ENCODE assay signal across 8 cellular contexts in genomic region chr20:380763-381580, GRCh38. TPM values are rescaled to one million over a fixed set of nuclear protein-coding genes. Genes with fewer than 3 reads are reported as not detected.
DNase-seq lines count a peak whose midpoint lies in the region; ATAC-seq and TF ChIP-seq lines count a peak whose summit lies in the region.

No MANE protein-coding gene starts in this region.

- peaks cover 0 to 3% (median 0%) of the 10 kb centered on the region in 3 experiments for H3K36me3 ChIP-seq in naive thymus-derived CD4-positive, alpha-beta T cell (ENCODE audit: control insufficient read depth in 2 of 3, insufficient read depth in 3 of 3, low read length in 3 of 3)

- POLR2A ChIA-PET in AG04449 (lab: Yijun Ruan, JAX) = interaction anchor here (0.6 to 2.3 kb wide), 8 partner anchors 10 to 56 kb away, joined by 3 to 26 read pairs (median 4); partner anchors contain the start of genes NRSN2 and SOX12
- POLR2A ChIA-PET in naive thymus-derived CD4-positive, alpha-beta T cell (lab: Charles Lee) = interaction anchor here (0.6 to 2.1 kb wide), 4 partner anchors 23 to 163 kb away, joined by 3 to 5 read pairs (median 4); partner anchors contain the start of gene CSNK2A1

- H3K27me3 ChIP-seq in naive thymus-derived CD4-positive, alpha-beta T cell (ENCODE audit: control insufficient read depth in 2 of 2, insufficient read depth in 2 of 2, low read length in 2 of 2) = no peaks in the 10 kb centered on the region

- H3K27ac Mint-ChIP-seq in naive thymus-derived CD4-positive, alpha-beta T cell = peak overlapping the region in 8 of 9 donors; percentile 55 to 92 (median 69)
- peak overlapping the region; percentile 92 for H3K27ac Mint-ChIP-seq in stimulated activated naive CD8-positive, alpha-beta T cell treated with anti-CD3 and anti-CD28 coated beads, Interleukin-15, Interleukin-2, amounts not matched to agents 100 ng/mL and 50 ng/mL, for 24 hours

- peaks cover 4 to 33% (median 13%) of the 10 kb centered on the region in 7 donors for H3K4me1 Mint-ChIP-seq in naive thymus-derived CD4-positive, alpha-beta T cell
- H3K4me1 Mint-ChIP-seq in stimulated activated naive CD8-positive, alpha-beta T cell treated with anti-CD3 and anti-CD28 coated beads, Interleukin-15, Interleukin-2, amounts not matched to agents 100 ng/mL and 50 ng/mL, for 24 hours (ENCODE audit: low read depth) = peaks cover 20% of the 10 kb centered on the region

- H3K27ac ChIP-seq in epithelial cell of prostate = peak overlapping the region; percentile 100
- H3K27ac ChIP-seq in naive thymus-derived CD4-positive, alpha-beta T cell (ENCODE audit: low read depth, low read length) = peak overlapping the region; percentile 73

- no peak for TF ChIP-seq CTCF in AG04449 (IDR thresholded peaks at IDR 0.05; ENCODE audit: insufficient read depth, low read length, missing control alignments)

- H3K4me3 ChIP-seq in AG04449 (ENCODE audit: low read depth, low read length) = peak overlapping the region; percentile 83
- peak overlapping the region; percentile 64 for H3K4me3 ChIP-seq in naive thymus-derived CD4-positive, alpha-beta T cell (ENCODE audit: low read length)

- H3K4me1 ChIP-seq in naive thymus-derived CD4-positive, alpha-beta T cell (ENCODE audit: control insufficient read depth in 2 of 2, insufficient read depth in 2 of 2, low read length in 2 of 2) = no peaks in the 10 kb centered on the region

- H3K9me3 ChIP-seq in naive thymus-derived CD4-positive, alpha-beta T cell (ENCODE audit: control insufficient read depth in 2 of 3, low read length in 3 of 3) = no peaks in the 10 kb centered on the region

- intact Hi-C loops in naive thymus-derived CD4-positive, alpha-beta T cell (cut with micrococcal nuclease) = loop anchor here (1.0 to 2.0 kb wide), 7 partner anchors 14 to 738 kb away; partner anchors contain the start of genes TBC1D20 (in 2 of the 2) and PSMF1 (in 1 of the 2)

- peak overlapping the region; percentile 70 to 91 (median 86) for H3K4me3 Mint-ChIP-seq in naive thymus-derived CD4-positive, alpha-beta T cell
- H3K4me3 Mint-ChIP-seq in stimulated activated naive CD8-positive, alpha-beta T cell treated with anti-CD3 and anti-CD28 coated beads, Interleukin-15, Interleukin-2, amounts not matched to agents 100 ng/mL and 50 ng/mL, for 24 hours = peak overlapping the region; percentile 87

- H3K36me3 Mint-ChIP-seq in naive thymus-derived CD4-positive, alpha-beta T cell = peaks cover 0 to 7% (median 0%) of the 10 kb centered on the region in 5 donors
- H3K36me3 Mint-ChIP-seq in stimulated activated naive CD8-positive, alpha-beta T cell treated with anti-CD3 and anti-CD28 coated beads, Interleukin-15, Interleukin-2, amounts not matched to agents 100 ng/mL and 50 ng/mL, for 24 hours (ENCODE audit: low read depth) = peaks cover 15% of the 10 kb centered on the region

- DNase-seq in AG04449 (ENCODE audit: low read depth, low spot score) = no peak
- peak; percentile 31 for DNase-seq in NCI-H526 treated with DMSO at 0.1 percent for 48 hours (lab: John Stamatoyannopoulos, UW)
- peak; percentile 12 for DNase-seq in activated CD8-positive, alpha-beta memory T cell treated with anti-CD3 and anti-CD28 coated beads, Interleukin-2, amount 50 U/mL, for 24 hours (ENCODE audit: extremely low read depth)
- no peak for DNase-seq in epithelial cell of prostate (ENCODE audit: low read depth, low spot score)
- peak; percentile 22 to 78 (median 47) for DNase-seq in naive thymus-derived CD4-positive, alpha-beta T cell

- ATAC-seq in GM18519 (IDR thresholded peaks at IDR 0.05; ENCODE audit: low FRiP score, unreplicated experiment) = peak; percentile 32
- peak; percentile 43 for ATAC-seq in HG03045 (IDR thresholded peaks at IDR 0.05; ENCODE audit: unreplicated experiment)
- ATAC-seq in naive thymus-derived CD4-positive, alpha-beta T cell = peak; percentile 63

- CTCF ChIA-PET in AG04449 (lab: Yijun Ruan, JAX) = no interaction called here
- CTCF ChIA-PET in naive thymus-derived CD4-positive, alpha-beta T cell (lab: Charles Lee) = interaction anchor here (0.9 kb wide), 2 partner anchors 21 to 26 kb away, joined by 3 read pairs; no protein-coding TSS in a partner anchor

- H3K27me3 Mint-ChIP-seq in naive thymus-derived CD4-positive, alpha-beta T cell = peaks cover 0 to 7% (median 0%) of the 10 kb centered on the region in 5 donors
- no peaks in the 10 kb centered on the region for H3K27me3 Mint-ChIP-seq in stimulated activated naive CD8-positive, alpha-beta T cell treated with anti-CD3 and anti-CD28 coated beads, Interleukin-15, Interleukin-2, amounts not matched to agents 100 ng/mL and 50 ng/mL, for 24 hours

- no peaks in the 10 kb centered on the region for H3K9me3 Mint-ChIP-seq in naive thymus-derived CD4-positive, alpha-beta T cell
- no peaks in the 10 kb centered on the region for H3K9me3 Mint-ChIP-seq in stimulated activated naive CD8-positive, alpha-beta T cell treated with anti-CD3 and anti-CD28 coated beads, Interleukin-15, Interleukin-2, amounts not matched to agents 100 ng/mL and 50 ng/mL, for 24 hours

RNA-seq across cellular contexts. Expression of gene TRIB3, which starts 0.4 kb away (rescaled TPM):
- 10 to 100 TPM in 1 of 5 experiments, 1 to 10 TPM in 4; 2.4 to 27.7 (median 9.4) TPM for total RNA-seq in naive thymus-derived CD4-positive, alpha-beta T cell
- 10 to 100 TPM; 12.6 to 16.0 TPM for polyA plus RNA-seq in naive thymus-derived CD4-positive, alpha-beta T cell

RNA-seq across cellular contexts. Expression of gene RBCK1, which starts 27.1 kb away (rescaled TPM):
- 100 to 1,000 TPM in 1 of 5 experiments, 10 to 100 TPM in 4; 70.3 to 153 (median 96.9) TPM for total RNA-seq in naive thymus-derived CD4-positive, alpha-beta T cell
- 10 to 100 TPM; 80.1 to 98.1 TPM for polyA plus RNA-seq in naive thymus-derived CD4-positive, alpha-beta T cell

RNA-seq across cellular contexts. Expression of gene NRSN2, which starts 34.1 kb away (rescaled TPM):
- 1 to 10 TPM in 3 of 5 experiments, under 1 TPM in 2; 0.24 to 2.1 (median 1.3) TPM for total RNA-seq in naive thymus-derived CD4-positive, alpha-beta T cell
- 1 to 10 TPM; 1.3 to 1.8 TPM for polyA plus RNA-seq in naive thymus-derived CD4-positive, alpha-beta T cell

RNA-seq across cellular contexts. Expression of gene SOX12, which starts 55.6 kb away (rescaled TPM):
- total RNA-seq in naive thymus-derived CD4-positive, alpha-beta T cell = 10 to 100 TPM in 3 of 5 experiments, 1 to 10 TPM in 2; 4.6 to 15.1 (median 12.3) TPM
- polyA plus RNA-seq in naive thymus-derived CD4-positive, alpha-beta T cell = 1 to 10 TPM in 1 of 2 donors, under 1 TPM in 1; 0.89 to 1.3 TPM

Comparison
In these comparisons a context has a peak if more than half of its experiments do, and no peak if none do; other contexts are left out.
1. DNase-seq: peak in NCI-H526 treated with DMSO at 0.1 percent for 48 hours (single experiment), activated CD8-positive, alpha-beta memory T cell treated with anti-CD3 and anti-CD28 coated beads, Interleukin-2, amount 50 U/mL, for 24 hours (single experiment) and naive thymus-derived CD4-positive, alpha-beta T cell (9 of 9); none in AG04449 (single experiment) and epithelial cell of prostate (single experiment).
2. Peak in every context shown above with its lines, with median percentiles within 50 percentile points of each other: ATAC-seq.